8 cellular contexts compared by ENCODE assay signal in the genomic region with DNA sequence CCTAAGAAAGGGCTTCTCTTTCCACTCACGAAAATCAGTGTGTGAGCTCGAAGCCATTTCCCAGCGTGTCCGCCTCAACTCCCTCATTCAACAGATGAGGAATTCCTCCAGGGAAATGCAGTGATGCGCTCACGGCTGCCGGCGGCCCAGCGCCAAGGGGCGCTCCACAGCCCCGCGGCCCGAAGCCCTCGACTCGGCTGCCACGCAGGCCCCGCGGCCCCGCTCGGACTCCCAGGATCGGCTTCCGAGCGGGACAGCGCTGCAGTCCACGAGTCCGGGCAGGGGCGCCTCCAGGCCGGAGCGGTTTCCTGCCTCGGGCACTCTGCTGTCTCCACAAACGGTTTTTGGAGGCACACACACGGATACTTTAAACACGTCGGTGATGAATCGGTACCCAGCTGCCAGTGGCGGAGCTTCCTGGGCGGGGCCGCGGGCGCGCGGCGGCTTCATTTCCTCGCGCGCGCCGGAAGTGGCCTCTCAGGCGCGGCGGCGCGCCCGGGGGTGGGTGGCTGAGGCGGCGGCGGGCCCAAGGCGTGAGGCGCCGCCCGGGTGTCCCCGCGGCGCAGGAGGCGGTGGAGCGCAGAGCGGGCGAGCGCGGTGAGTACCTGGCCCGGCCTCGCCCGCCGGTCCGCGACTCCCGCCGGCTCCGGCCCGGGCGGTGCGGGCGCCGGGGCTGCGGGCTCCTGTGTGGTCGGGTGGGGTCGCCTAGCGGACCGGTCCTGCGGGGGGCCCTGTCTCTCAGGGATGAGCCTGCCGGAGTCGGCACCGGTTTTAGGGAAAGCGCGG. TPM values are rescaled to one million over a fixed set of nuclear protein-coding genes. Genes with fewer than 3 reads are reported as not detected.
DNase-seq lines count a peak whose midpoint lies in the region; ATAC-seq and TF ChIP-seq lines count a peak whose summit lies in the region.

A gene with protein sequence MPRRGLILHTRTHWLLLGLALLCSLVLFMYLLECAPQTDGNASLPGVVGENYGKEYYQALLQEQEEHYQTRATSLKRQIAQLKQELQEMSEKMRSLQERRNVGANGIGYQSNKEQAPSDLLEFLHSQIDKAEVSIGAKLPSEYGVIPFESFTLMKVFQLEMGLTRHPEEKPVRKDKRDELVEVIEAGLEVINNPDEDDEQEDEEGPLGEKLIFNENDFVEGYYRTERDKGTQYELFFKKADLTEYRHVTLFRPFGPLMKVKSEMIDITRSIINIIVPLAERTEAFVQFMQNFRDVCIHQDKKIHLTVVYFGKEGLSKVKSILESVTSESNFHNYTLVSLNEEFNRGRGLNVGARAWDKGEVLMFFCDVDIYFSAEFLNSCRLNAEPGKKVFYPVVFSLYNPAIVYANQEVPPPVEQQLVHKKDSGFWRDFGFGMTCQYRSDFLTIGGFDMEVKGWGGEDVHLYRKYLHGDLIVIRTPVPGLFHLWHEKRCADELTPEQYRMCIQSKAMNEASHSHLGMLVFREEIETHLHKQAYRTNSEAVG (plus strand): TSS at position 475 of the 786 bp plus-strand sequence. CDS start 16,705 bp downstream, outside the sequence.

- in situ Hi-C loops in GM18951 (cut with MboI; ENCODE audit: low sequenced_read_pairs, unreplicated experiment): no loop called here

- peaks cover 48% of the 10 kb centered on the region for H3K4me1 Mint-ChIP-seq in activated CD4-positive, alpha-beta T cell treated with anti-CD3 and anti-CD28 coated beads for 36 hours

- ATAC-seq in HG03159 (IDR thresholded peaks at IDR 0.05; ENCODE audit: unreplicated experiment): peak; percentile 64
- ATAC-seq in activated CD4-positive, alpha-beta T cell treated with anti-CD3 and anti-CD28 coated beads for 36 hours: peak; percentile 69

- POLR2A ChIA-PET in activated CD4-positive, alpha-beta T cell treated with anti-CD3 and anti-CD28 coated beads for 36 hours (lab: Charles Lee): interaction anchor here (0.7 to 1.8 kb wide), 9 partner anchors 9 to 272 kb away, joined by 3 to 16 read pairs (median 6); a partner anchor contains a TSS

- TF ChIP-seq CTCF in AG09309 (IDR thresholded peaks at IDR 0.05; ENCODE audit: control insufficient read depth, insufficient read depth, low read depth, low read length, missing control alignments) (no peak), choroid plexus epithelial cell (conservative IDR thresholded peaks at IDR 0.05; ENCODE audit: low read depth, low read length) (no peak)

- intact Hi-C loops in activated CD4-positive, alpha-beta T cell treated with anti-CD3 and anti-CD28 coated beads for 36 hours (cut with DNase I, micrococcal nuclease): loop anchor here (1.0 to 10.0 kb wide), 12 partner anchors 9 to 503 kb away; a partner anchor contains a TSS

- CTCF ChIA-PET in activated CD4-positive, alpha-beta T cell treated with anti-CD3 and anti-CD28 coated beads for 36 hours (lab: Charles Lee): interaction anchor here (1.2 to 2.1 kb wide), 7 partner anchors 9 to 128 kb away, joined by 3 to 10 read pairs (median 4); no protein-coding TSS in a partner anchor

- peak within 1 kb of the TSS; percentile 95 for H3K4me3 Mint-ChIP-seq in activated CD4-positive, alpha-beta T cell treated with anti-CD3 and anti-CD28 coated beads for 36 hours

- peaks cover 13% of the 10 kb centered on the region for H3K36me3 Mint-ChIP-seq in activated CD4-positive, alpha-beta T cell treated with anti-CD3 and anti-CD28 coated beads for 36 hours (ENCODE audit: low read depth)

- peak; percentile 95 for TF ChIP-seq POLR2A in GM18951 (IDR thresholded peaks at IDR 0.05; ENCODE audit: extremely low read depth, insufficient read depth, insufficient read length)

- DNase-seq in AG09309 (ENCODE audit: low read depth): peak; percentile 52
- DNase-seq in NCI-H345 treated with DMSO at 0.1 percent for 48 hours (lab: John Stamatoyannopoulos, UW; ENCODE audit: unreplicated experiment): peak; percentile 43
- DNase-seq in activated CD4-positive, alpha-beta T cell treated with anti-CD3 and anti-CD28 coated beads for 36 hours: peak; percentile 94
- peak; percentile 83 for DNase-seq in choroid plexus epithelial cell (ENCODE audit: low read depth)
- DNase-seq in kidney tubule cell (ENCODE audit: low spot score): peak; percentile 92
- DNase-seq in stimulated activated CD4-positive, alpha-beta T cell treated with anti-CD3 and anti-CD28 coated beads, Interleukin-1b, Interleukin-23, amount 100 ng/mL, for 1 hour (ENCODE audit: low read depth in 2 of 2): peak; percentile 63 to 75

- H3K9me3 Mint-ChIP-seq in activated CD4-positive, alpha-beta T cell treated with anti-CD3 and anti-CD28 coated beads for 36 hours (ENCODE audit: low read depth): no peaks in the 10 kb centered on the region

- H3K4me3 ChIP-seq in AG09309 (ENCODE audit: control insufficient read depth, low read depth, low read length): peak within 1 kb of the TSS; percentile 78
- peak within 1 kb of the TSS; percentile 86 for H3K4me3 ChIP-seq in choroid plexus epithelial cell (ENCODE audit: low read depth, low read length)

- peak within 1 kb of the TSS; percentile 98 for H3K27ac Mint-ChIP-seq in activated CD4-positive, alpha-beta T cell treated with anti-CD3 and anti-CD28 coated beads for 36 hours

- no peaks in the 10 kb centered on the region for H3K27me3 Mint-ChIP-seq in activated CD4-positive, alpha-beta T cell treated with anti-CD3 and anti-CD28 coated beads for 36 hours

RNA-seq across cellular contexts. Expression of the gene that starts here (rescaled TPM):
- total RNA-seq in activated CD4-positive, alpha-beta T cell treated with anti-CD3 and anti-CD28 coated beads for 36 hours: 10 to 100 TPM; 19.3 to 19.5 TPM

Comparison
In these comparisons a context has a peak if more than half of its experiments do, and no peak if none do; other contexts are left out.
1. Peak in every context shown above with its lines: DNase-seq, ATAC-seq and H3K4me3 ChIP-seq.
2. DNase-seq: peak in every context shown above with its lines; median percentile 94 in activated CD4-positive, alpha-beta T cell treated with anti-CD3 and anti-CD28 coated beads for 36 hours; 92 in kidney tubule cell; 83 in choroid plexus epithelial cell; 69 in stimulated activated CD4-positive, alpha-beta T cell treated with anti-CD3 and anti-CD28 coated beads, Interleukin-1b, Interleukin-23, amount 100 ng/mL, for 1 hour; 52 in AG09309; 43 in NCI-H345 treated with DMSO at 0.1 percent for 48 hours.